Comparison of ENCODE assay signal across 8 cellular contexts in the genomic region with DNA sequence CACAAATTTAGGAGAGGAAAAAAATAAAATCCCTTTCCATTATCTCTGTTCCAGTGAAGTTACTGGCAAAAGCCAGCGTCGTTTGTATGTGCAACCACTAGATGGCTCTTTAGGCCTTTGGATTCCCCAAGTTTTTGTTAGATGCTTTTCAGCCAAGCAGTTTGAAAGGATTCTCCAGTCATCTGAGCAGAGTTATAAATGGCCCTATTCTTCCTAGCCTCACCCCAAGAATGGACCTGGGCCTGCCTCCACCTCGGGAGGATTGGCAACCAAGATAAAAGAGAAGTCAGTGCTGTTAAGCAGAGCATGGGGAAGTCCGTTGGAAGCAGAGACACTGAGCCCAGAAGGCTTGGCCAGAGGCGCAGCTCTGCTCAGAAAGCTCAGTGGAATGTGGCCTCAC. TPM values are rescaled to one million over a fixed set of nuclear protein-coding genes. Genes with fewer than 3 reads are reported as not detected.
DNase-seq lines count a peak whose midpoint lies in the region; ATAC-seq and TF ChIP-seq lines count a peak whose summit lies in the region.

No MANE protein-coding gene starts in this region.

- WGBS in body of pancreas, 2 donors, result 25 to 30% methylated on average over 5 of the region's 5 CpGs
- WGBS in stomach, 5 donors, result 21 to 27% (median 25%) methylated on average over 5 of the region's 5 CpGs

- TF ChIP-seq CTCF in body of pancreas (IDR thresholded peaks at IDR 0.05), result peak; percentile 46 to 88 (median 79)
- peak in 5 of 7 experiments; percentile 47 to 62 (median 48) for TF ChIP-seq CTCF in stomach (IDR thresholded peaks at IDR 0.05)

- TF ChIP-seq POLR2A in body of pancreas (IDR thresholded peaks at IDR 0.05) (no peak), stomach (IDR thresholded peaks at IDR 0.05) (no peak)

- no peaks in the 10 kb centered on the region for H3K36me3 ChIP-seq in body of pancreas (replicated peaks in 1 of 2; ENCODE audit: insufficient read depth in 1 of 2, low read depth in 2 of 2)
- H3K36me3 ChIP-seq in stomach, result no peaks in the 10 kb centered on the region

- DNase-seq in Right ventricle myocardium inferior (ENCODE audit: missing footprints) (no peak), cardiac septum (ENCODE audit: low spot score) (no peak), NCI-H69 (lab: John Stamatoyannopoulos, UW) (peak; percentile 65), body of pancreas (peak; percentile 28 to 57 (median 45)), iris pigment epithelial cell (ENCODE audit: low read depth) (peak; percentile 57), stomach (no peak)
- no peak for DNase-seq in activated CD8-positive, alpha-beta memory T cell treated with anti-CD3 and anti-CD28 coated beads, Interleukin-2, amount 50 U/mL, for 4 hours

- H3K9me3 ChIP-seq in body of pancreas (no peaks in the 10 kb centered on the region), stomach (no peaks in the 10 kb centered on the region)

- intact Hi-C loops in Right ventricle myocardium inferior (cut with DNase I), result loop anchor here (5.0 to 10.0 kb wide), 2 partner anchors 144 to 536 kb away; no protein-coding TSS in a partner anchor
- intact Hi-C loops in cardiac septum (cut with DNase I), result loop anchor here (5.0 kb wide), 1 partner anchor 149 kb away; no protein-coding TSS in a partner anchor
- intact Hi-C loops in body of pancreas (cut with DNase I), result no loop called here
- intact Hi-C loops in stomach (cut with DNase I; ENCODE audit: low total_unique reads), result loop anchor here (5.0 to 10.0 kb wide), 2 partner anchors 146 to 1099 kb away; no protein-coding TSS in a partner anchor

- no peak overlapping the region for H3K4me3 ChIP-seq in body of pancreas
- H3K4me3 ChIP-seq in stomach, result no peak overlapping the region

- TF ChIP-seq EP300 in stomach (IDR thresholded peaks at IDR 0.05), result no peak

- H3K27ac ChIP-seq in body of pancreas, result no peak overlapping the region
- H3K27ac ChIP-seq in stomach, result no peak overlapping the region

- H3K4me1 ChIP-seq in body of pancreas (no peaks in the 10 kb centered on the region), stomach (no peaks in the 10 kb centered on the region)

- H3K27me3 ChIP-seq in body of pancreas, result no peaks in the 10 kb centered on the region
- no peaks in the 10 kb centered on the region for H3K27me3 ChIP-seq in stomach

- peak; percentile 62 for ATAC-seq in Right ventricle myocardium inferior
- peak; percentile 74 for ATAC-seq in HG02798 (IDR thresholded peaks at IDR 0.05; ENCODE audit: poor library complexity, unreplicated experiment)
- peak; percentile 75 for ATAC-seq in body of pancreas

RNA-seq across cellular contexts. Expression of a gene that starts 15.4 kb away (rescaled TPM):
- 0.08 TPM for total RNA-seq in Right ventricle myocardium inferior
- 0.27 TPM for total RNA-seq in cardiac septum
- 1 to 10 TPM; 1.0 to 5.9 TPM for total RNA-seq in body of pancreas
- total RNA-seq in stomach, result 1 to 10 TPM in 2 of 5 donors, not detected in 3; 1.7 to 2.6 TPM
- polyA plus RNA-seq in stomach, result under 1 TPM in 2 of 3 donors, not detected in 1; 0.31 to 0.43 TPM

Comparison
In these comparisons a context has a peak if more than half of its experiments do, and no peak if none do; other contexts are left out.
1. DNase-seq: peak in NCI-H69 (single experiment), body of pancreas (4 of 4) and iris pigment epithelial cell (single experiment); none in Right ventricle myocardium inferior (single experiment), cardiac septum (single experiment), stomach (single experiment) and activated CD8-positive, alpha-beta memory T cell treated with anti-CD3 and anti-CD28 coated beads, Interleukin-2, amount 50 U/mL, for 4 hours (single experiment).
2. Peak in every context shown above with its lines, with median percentiles within 50 percentile points of each other: ATAC-seq.